19 cellular contexts compared by ENCODE assay signal in genomic region chr6:53530780-53531386, GRCh38. TPM values are rescaled to one million over a fixed set of nuclear protein-coding genes. Genes with fewer than 3 reads are reported as not detected.
A peak's percentile ranks its signal among the peaks of the same experiment; 100 is the strongest.
DNase-seq lines count a peak whose midpoint lies in the region; ATAC-seq, FAIRE-seq and TF ChIP-seq lines count a peak whose summit lies in the region.
"Had no signal": no experiment of that assay in that cellular context is flagged by ENCODE, and none has a peak within 500 bp of the region (broad histone marks: within the 10 kb centered on the region; RNA-seq: fewer than 3 reads in every experiment).

No MANE protein-coding gene starts in this region.

- no peak overlapping the region for H3K14ac ChIP-seq in mesenchymal stem cell (ENCODE audit: low read length in 2 of 2)

- TF ChIP-seq CTCF in bronchial epithelial cell (IDR thresholded peaks at IDR 0.05; ENCODE audit: insufficient read depth, low read length, severe bottlenecking): no peak
- TF ChIP-seq CTCF in sigmoid colon (IDR thresholded peaks at IDR 0.05): no peak
- TF ChIP-seq CTCF in D721Med (IDR thresholded peaks at IDR 0.05; ENCODE audit: insufficient read depth, missing control alignments): no peak
- no peak for TF ChIP-seq CTCF in left lung (IDR thresholded peaks at IDR 0.05)

- no peak overlapping the region for H3K4me2 ChIP-seq in mesenchymal stem cell (ENCODE audit: low read length, poor library complexity, severe bottlenecking)

- peak; percentile 31 for DNase-seq in bronchial epithelial cell (ENCODE audit: low read depth)
- DNase-seq in mesenchymal stem cell: no peak
- DNase-seq in sigmoid colon: no peak
- no peak for DNase-seq in D721Med (ENCODE audit: insufficient read length, low spot score)
- DNase-seq in NOMO-1 (lab: John Stamatoyannopoulos, UW; ENCODE audit: unreplicated experiment in 2 of 2): no peak
- DNase-seq in GM12892 (ENCODE audit: insufficient read length): no peak
- DNase-seq in left lung: no peak
- DNase-seq: activated CD4-positive, alpha-beta memory T cell treated with anti-CD3 and anti-CD28 coated beads, Interleukin-2, amount 10 ng/mL, durations not matched to agents 7 days and 5 days; activated naive CD4-positive, alpha-beta T cell treated with anti-CD3 and anti-CD28 coated beads, Interleukin-2, amount 50 U/mL, for 16 hours; activated T-cell treated with anti-CD3 and anti-CD28 coated beads, Interleukin-2, amount 50 U/mL, for 1 hour; dermis blood vessel endothelial cell; KG1; NCI-H1092; NCI-H2081 treated with DMSO at 0.1 percent for 48 hours; stimulated activated CD4-positive, alpha-beta T cell treated with anti-CD3 and anti-CD28 coated beads, Interleukin-1b, Interleukin-23, amount 100 ng/mL, for 48 hours; stimulated activated naive CD8-positive, alpha-beta T cell treated with anti-CD3 and anti-CD28 coated beads, Interleukin-15, Interleukin-2, amounts not matched to agents 100 U/mL and 50 U/mL, for 24 hours had no signal

- H3K4me1 ChIP-seq in HUES6 (ENCODE audit: control insufficient read depth, insufficient read depth, low read length) (peaks cover 62% of the 10 kb centered on the region), mesenchymal stem cell (ENCODE audit: control insufficient read depth, insufficient read depth, low read depth, low read length) (peaks cover 9% of the 10 kb centered on the region), sigmoid colon (peaks cover 0 to 94% (median 85%) of the 10 kb centered on the region in 4 donors), left lung (peaks cover 0 to 17% of the 10 kb centered on the region in 2 donors)

- peak overlapping the region; percentile 5 for H3K9ac ChIP-seq in HUES6 (ENCODE audit: low read length)
- H3K9ac ChIP-seq in mesenchymal stem cell (ENCODE audit: low read length): peak overlapping the region; percentile 9

- H3K27me3 ChIP-seq in HUES6 (ENCODE audit: control insufficient read depth, insufficient read depth, low read length) (no peaks in the 10 kb centered on the region), bronchial epithelial cell (ENCODE audit: control insufficient read depth, insufficient read depth, low read length) (no peaks in the 10 kb centered on the region), mesenchymal stem cell (ENCODE audit: control insufficient read depth in 1 of 2, insufficient read depth in 1 of 2, low read length in 2 of 2) (no peaks in the 10 kb centered on the region), sigmoid colon (no peaks in the 10 kb centered on the region), left lung (no peaks in the 10 kb centered on the region)

- H3K9me3 ChIP-seq in HUES6 (ENCODE audit: control insufficient read depth, insufficient read depth, low read depth, low read length) (no peaks in the 10 kb centered on the region), mesenchymal stem cell (ENCODE audit: control insufficient read depth, low read length) (no peaks in the 10 kb centered on the region), sigmoid colon (no peaks in the 10 kb centered on the region), left lung (no peaks in the 10 kb centered on the region)

- H4K91ac ChIP-seq in mesenchymal stem cell (ENCODE audit: low read length): no peak overlapping the region

- H3K27ac ChIP-seq in HUES6 (ENCODE audit: low read depth, low read length) (peak overlapping the region; percentile 16; the same call in 1 of the 2 replicates), mesenchymal stem cell (ENCODE audit: low read length, poor library complexity, severe bottlenecking) (peak overlapping the region; percentile 0), sigmoid colon (peak overlapping the region; percentile 62 to 85 (median 78)), left lung (no peak overlapping the region)
- H3K27ac ChIP-seq: HL-60 had no signal

- no peak for ATAC-seq in left lung
- ATAC-seq: stimulated activated naive CD8-positive, alpha-beta T cell treated with anti-CD3 and anti-CD28 coated beads, Interleukin-15, Interleukin-2, amounts not matched to agents 100 U/mL and 50 U/mL, for 24 hours had no signal

- H2BK5ac ChIP-seq in mesenchymal stem cell (ENCODE audit: low read depth, low read length, poor library complexity, severe bottlenecking): no peak overlapping the region

- no peak for FAIRE-seq in bronchial epithelial cell (lab: Jason Lieb, UNC)
- no peak for FAIRE-seq in D721Med (lab: Jason Lieb, UNC)
- FAIRE-seq in GM12892 (lab: Jason Lieb, UNC): no peak
- FAIRE-seq: urothelium cell line had no signal

- TF ChIP-seq POLR2A in sigmoid colon (IDR thresholded peaks at IDR 0.05) (no peak), GM12892 (IDR thresholded peaks at IDR 0.05; ENCODE audit: low read depth, low read length) (no peak)

- H2AFZ ChIP-seq in mesenchymal stem cell (ENCODE audit: low read depth, low read length): no peak overlapping the region

- no peak overlapping the region for H2BK15ac ChIP-seq in mesenchymal stem cell (ENCODE audit: low read depth, poor library complexity, severe bottlenecking)

- H2AK5ac ChIP-seq in mesenchymal stem cell (ENCODE audit: low read length, severe bottlenecking): no peak overlapping the region

- no peak overlapping the region for H2BK120ac ChIP-seq in mesenchymal stem cell (ENCODE audit: low read depth, low read length)

- intact Hi-C loops in sigmoid colon (cut with DNase I) (no loop called here), left lung (cut with DNase I) (no loop called here)

- H3K4me3 ChIP-seq in HUES6 (ENCODE audit: low read depth, low read length) (no peak overlapping the region), bronchial epithelial cell (ENCODE audit: low read depth, low read length) (no peak overlapping the region), mesenchymal stem cell (ENCODE audit: insufficient read depth in 1 of 2, low read depth in 1 of 2, low read length in 2 of 2) (no peak overlapping the region), sigmoid colon (no peak overlapping the region), left lung (no peak overlapping the region)

- H3K18ac ChIP-seq in mesenchymal stem cell (ENCODE audit: low read depth in 1 of 2, low read length in 2 of 2): no peak overlapping the region

- H3K23ac ChIP-seq in mesenchymal stem cell (ENCODE audit: low read length in 2 of 2): no peak overlapping the region

- no peak for TF ChIP-seq EP300 in sigmoid colon (IDR thresholded peaks at IDR 0.05)

- H3K4ac ChIP-seq in mesenchymal stem cell (ENCODE audit: low read depth in 1 of 2, low read length in 2 of 2): no peak overlapping the region

- H3K36me3 ChIP-seq in HUES6 (ENCODE audit: control insufficient read depth, insufficient read depth, low read length): no peaks in the 10 kb centered on the region
- peaks cover 6% of the 10 kb centered on the region for H3K36me3 ChIP-seq in bronchial epithelial cell (ENCODE audit: control insufficient read depth, insufficient read depth, low read length)
- H3K36me3 ChIP-seq in mesenchymal stem cell (ENCODE audit: control insufficient read depth in 1 of 2, insufficient read depth in 2 of 2, low read depth in 1 of 2, low read length in 2 of 2): no peaks in the 10 kb centered on the region
- no peaks in the 10 kb centered on the region for H3K36me3 ChIP-seq in sigmoid colon
- H3K36me3 ChIP-seq in left lung: no peaks in the 10 kb centered on the region

- 93% methylated on average over 6 of the region's 6 CpGs for WGBS in mesenchymal stem cell
- WGBS in sigmoid colon, 2 donors: 94 to 95% methylated on average over 6 of the region's 6 CpGs

- peaks cover 29% of the 10 kb centered on the region for H3K79me1 ChIP-seq in mesenchymal stem cell (replicated peaks; ENCODE audit: low read length, poor library complexity, severe bottlenecking)

- H2BK12ac ChIP-seq in mesenchymal stem cell (ENCODE audit: low read length in 2 of 2): no peak overlapping the region

- H4K8ac ChIP-seq in mesenchymal stem cell (ENCODE audit: low read length): no peak overlapping the region

RNA-seq across cellular contexts. Expression of gene GCLC, which starts 14.0 kb away (rescaled TPM):
- 74.8 and 90.9 TPM in 2 replicates for total RNA-seq in bronchial epithelial cell
- 16.7 TPM for polyA plus RNA-seq in mesenchymal stem cell (2013, experiment 1 of 2)
- 20.0 TPM for polyA plus RNA-seq in mesenchymal stem cell (2013, experiment 2 of 2)
- total RNA-seq in sigmoid colon: 10 to 100 TPM; 53.7 to 60.3 (median 57.4) TPM
- 10 to 100 TPM; 16.2 to 25.9 (median 22.8) TPM for polyA plus RNA-seq in sigmoid colon
- polyA plus RNA-seq in GM12892 (2012; ENCODE audit: missing spikeins): 5.8 TPM
- total RNA-seq in left lung: 10 to 100 TPM; 20.8 to 23.2 TPM

Comparison
In these comparisons a context has a peak if more than half of its experiments do, and no peak if none do; other contexts are left out.
1. H3K27ac ChIP-seq: peak in HUES6 (single experiment), mesenchymal stem cell (single experiment) and sigmoid colon (4 of 4); none in left lung (0 of 2).